11 cellular contexts compared by ENCODE assay signal in the genomic region with DNA sequence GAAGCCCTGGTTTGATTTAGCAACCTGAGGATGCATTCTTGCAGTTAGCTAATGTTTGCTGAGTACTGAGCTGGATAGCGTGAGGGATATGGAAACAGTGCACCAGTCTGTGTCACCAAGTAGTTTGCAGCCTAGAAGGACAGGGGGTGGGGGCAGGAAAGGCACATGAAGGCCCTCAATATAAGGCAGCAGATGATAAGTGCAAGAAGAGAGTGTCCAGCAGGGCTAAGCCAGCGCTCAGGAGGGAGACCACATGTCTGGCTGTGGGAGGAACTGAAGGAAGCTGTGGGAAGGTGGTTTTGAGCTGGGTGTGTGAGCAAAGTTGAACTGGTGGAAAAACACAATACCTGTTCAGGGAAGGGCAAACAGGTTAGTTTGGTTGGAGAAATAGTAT. TPM values are rescaled to one million over a fixed set of nuclear protein-coding genes. Genes with fewer than 3 reads are reported as not detected.
DNase-seq lines count a peak whose midpoint lies in the region; ATAC-seq and TF ChIP-seq lines count a peak whose summit lies in the region.
"Had no signal": no experiment of that assay in that cellular context is flagged by ENCODE, and none has a peak within 500 bp of the region (broad histone marks: within the 10 kb centered on the region; RNA-seq: fewer than 3 reads in every experiment).

No MANE protein-coding gene starts in this region.

- H3K4me3 ChIP-seq in dorsolateral prefrontal cortex = no peak overlapping the region

- H3K9me3 Mint-ChIP-seq in stimulated activated effector memory CD8-positive, alpha-beta T cell treated with anti-CD3 and anti-CD28 coated beads, Interleukin-12 subunit alpha, Interleukin-12 subunit beta, amount 100 ng/mL, for 72 hours = no peaks in the 10 kb centered on the region

- no peaks in the 10 kb centered on the region for H3K36me3 Mint-ChIP-seq in stimulated activated effector memory CD8-positive, alpha-beta T cell treated with anti-CD3 and anti-CD28 coated beads, Interleukin-12 subunit alpha, Interleukin-12 subunit beta, amount 100 ng/mL, for 72 hours

- no peaks in the 10 kb centered on the region for H3K27me3 ChIP-seq in dorsolateral prefrontal cortex

- peaks cover 21% of the 10 kb centered on the region for H3K4me1 Mint-ChIP-seq in stimulated activated effector memory CD8-positive, alpha-beta T cell treated with anti-CD3 and anti-CD28 coated beads, Interleukin-12 subunit alpha, Interleukin-12 subunit beta, amount 100 ng/mL, for 72 hours

- peak; percentile 60 for DNase-seq in activated CD8-positive, alpha-beta memory T cell treated with anti-CD3 and anti-CD28 coated beads for 24 hours
- DNase-seq in activated CD8-positive, alpha-beta memory T cell treated with anti-CD3 and anti-CD28 coated beads, Interleukin-2, amount 50 U/mL, for 48 hours = no peak
- peak; percentile 42 for DNase-seq in NCI-H146 (lab: John Stamatoyannopoulos, UW)
- peak; percentile 39 for DNase-seq in central memory CD4-positive, alpha-beta T cell
- no peak for DNase-seq in stimulated activated effector memory CD8-positive, alpha-beta T cell treated with anti-CD3 and anti-CD28 coated beads, Interleukin-12 subunit alpha, Interleukin-12 subunit beta, amount 100 ng/mL, for 72 hours (ENCODE audit: low spot score in 2 of 2)
- DNase-seq in LoVo (ENCODE audit: low spot score) = no peak
- DNase-seq in dorsolateral prefrontal cortex = no peak
- no peak for DNase-seq in NCI-H1436 treated with DMSO at 0.1 percent for 48 hours (lab: John Stamatoyannopoulos, UW)
- DNase-seq: NCI-H2029 treated with DMSO at 0.1 percent for 48 hours had no signal

- TF ChIP-seq CTCF in dorsolateral prefrontal cortex (IDR thresholded peaks at IDR 0.05 in 54 of 56, conservative IDR thresholded peaks at IDR 0.05 in 2 of 56; ENCODE audit: low read depth in 1 of 56, partially characterized antibody in 56 of 56) = no peak

- H3K4me3 Mint-ChIP-seq in stimulated activated effector memory CD8-positive, alpha-beta T cell treated with anti-CD3 and anti-CD28 coated beads, Interleukin-12 subunit alpha, Interleukin-12 subunit beta, amount 100 ng/mL, for 72 hours = peak overlapping the region; percentile 0

- peak; percentile 58 for ATAC-seq in stimulated activated effector memory CD8-positive, alpha-beta T cell treated with anti-CD3 and anti-CD28 coated beads, Interleukin-12 subunit alpha, Interleukin-12 subunit beta, amount 100 ng/mL, for 72 hours

- H3K27ac Mint-ChIP-seq in stimulated activated effector memory CD8-positive, alpha-beta T cell treated with anti-CD3 and anti-CD28 coated beads, Interleukin-12 subunit alpha, Interleukin-12 subunit beta, amount 100 ng/mL, for 72 hours = peak overlapping the region; percentile 6

- intact Hi-C loops in dorsolateral prefrontal cortex (cut with DNase I) = no loop called here

- no peak overlapping the region for H3K27ac ChIP-seq in dorsolateral prefrontal cortex

RNA-seq across cellular contexts. Expression of a gene that starts 1.7 kb away (rescaled TPM):
- total RNA-seq in dorsolateral prefrontal cortex = not detected
- total RNA-seq: HT1080; T-helper 2 cell treated with Interferon-gamma antibody and Interleukin-4, amounts not matched to agents 100 ng/mL and 5 ng/mL, for 36 hours had no signal

RNA-seq across cellular contexts. Expression of a gene that starts 13.9 kb away (rescaled TPM):
- total RNA-seq in dorsolateral prefrontal cortex = 100 to 1,000 TPM in 24 of 120 experiments, 10 to 100 TPM in 96; 21.9 to 264 (median 65.6) TPM
- total RNA-seq: HT1080 had no signal

RNA-seq across cellular contexts. Expression of a gene that starts 50.9 kb away (rescaled TPM):
- 1 to 10 TPM in 51 of 120 experiments, under 1 TPM in 5, not detected in 64; 0.84 to 3.8 (median 1.4) TPM for total RNA-seq in dorsolateral prefrontal cortex
- total RNA-seq: HT1080 had no signal

Comparison
In these comparisons a context has a peak if more than half of its experiments do, and no peak if none do; other contexts are left out.
1. DNase-seq: peak in activated CD8-positive, alpha-beta memory T cell treated with anti-CD3 and anti-CD28 coated beads for 24 hours (single experiment), NCI-H146 (single experiment) and central memory CD4-positive, alpha-beta T cell (single experiment); none in activated CD8-positive, alpha-beta memory T cell treated with anti-CD3 and anti-CD28 coated beads, Interleukin-2, amount 50 U/mL, for 48 hours (single experiment), stimulated activated effector memory CD8-positive, alpha-beta T cell treated with anti-CD3 and anti-CD28 coated beads, Interleukin-12 subunit alpha, Interleukin-12 subunit beta, amount 100 ng/mL, for 72 hours (0 of 2), LoVo (single experiment), dorsolateral prefrontal cortex (0 of 10) and NCI-H1436 treated with DMSO at 0.1 percent for 48 hours (single experiment).